ENCODE assay signal across 8 cellular contexts in genomic region chr12:105084251-105085250, GRCh38. TPM values are rescaled to one million over a fixed set of nuclear protein-coding genes. Genes with fewer than 3 reads are reported as not detected.
A peak's percentile ranks its signal among the peaks of the same experiment; 100 is the strongest.
DNase-seq lines count a peak whose midpoint lies in the region; ATAC-seq, FAIRE-seq and TF ChIP-seq lines count a peak whose summit lies in the region.

Gene ALDH1L2 (minus strand): TSS chr12:105084458. CDS start chr12:105084436, 22 bp downstream.

- no peaks in the 10 kb centered on the region for H3F3A ChIP-seq in PC-3 (ENCODE audit: low read length, unreplicated experiment)

- no peaks in the 10 kb centered on the region for H3K9me3 Mint-ChIP-seq in activated naive CD4-positive, alpha-beta T cell treated with anti-CD3 and anti-CD28 coated beads for 36 hours

- DNase-seq in NCI-H1092 treated with DMSO at 0.1 percent for 48 hours (lab: John Stamatoyannopoulos, UW), result peak; percentile 3
- DNase-seq in NCI-H1092 (lab: John Stamatoyannopoulos, UW), result no peak
- peak; percentile 82 for DNase-seq in PC-3
- DNase-seq in activated naive CD4-positive, alpha-beta T cell treated with anti-CD3 and anti-CD28 coated beads for 36 hours, result peak; percentile 65
- DNase-seq in frontal cortex (ENCODE audit: low spot score in 2 of 2), result peak; percentile 69 to 77

- H3K27ac ChIP-seq in PC-3 (ENCODE audit: low read length), result no peak within 1 kb of the TSS
- no peak within 1 kb of the TSS for H3K27ac ChIP-seq in thymus (ENCODE audit: low read depth)

- H4K20me1 ChIP-seq in PC-3 (ENCODE audit: low read length), result no peaks in the 10 kb centered on the region

- BruUV-seq in PC-3 (replicated peaks; lab: Mats Ljungman, UMichigan), result no TSS peak

- no peaks in the 10 kb centered on the region for H3K27me3 ChIP-seq in PC-3 (ENCODE audit: low read length)
- H3K27me3 ChIP-seq in neuron (ENCODE audit: insufficient read depth, low read length), result no peaks in the 10 kb centered on the region
- peaks cover 6% of the 10 kb centered on the region for H3K27me3 ChIP-seq in thymus (ENCODE audit: control insufficient read depth, insufficient read depth)

- peaks cover 21% of the 10 kb centered on the region for H3K27me3 Mint-ChIP-seq in activated naive CD4-positive, alpha-beta T cell treated with anti-CD3 and anti-CD28 coated beads for 36 hours (ENCODE audit: low read depth)

- WGBS in thymus, result 30% methylated on average over 75 of the region's 75 CpGs

- H3K9ac ChIP-seq in PC-3 (ENCODE audit: low read length), result peak within 1 kb of the TSS; percentile 41; the same call in 1 of the 2 replicates

- H3K9me3 ChIP-seq in PC-3 (ENCODE audit: low read length) (no peaks in the 10 kb centered on the region), neuron (ENCODE audit: low read length) (peaks cover 3% of the 10 kb centered on the region), thymus (ENCODE audit: control insufficient read depth) (no peaks in the 10 kb centered on the region)

- peak within 1 kb of the TSS; percentile 83 for H2AFZ ChIP-seq in PC-3 (ENCODE audit: low read length)
- peak within 1 kb of the TSS; percentile 49 for H2AFZ ChIP-seq in neuron (ENCODE audit: low read depth, low read length)

- no peaks in the 10 kb centered on the region for H3K79me2 ChIP-seq in PC-3 (ENCODE audit: low read length)

- POLR2A ChIA-PET in PC-3 (lab: Charles Lee; ENCODE audit: unreplicated experiment), result interaction anchor here (0.6 kb wide), 1 partner anchor 738 kb away, joined by 3 read pairs; no protein-coding TSS in a partner anchor

- no peak for FAIRE-seq in frontal cortex (lab: Jason Lieb, UNC)

- TF ChIP-seq CTCF in PC-3 (conservative IDR thresholded peaks at IDR 0.05; ENCODE audit: low read depth, low read length), result no peak

- H3K27ac Mint-ChIP-seq in activated naive CD4-positive, alpha-beta T cell treated with anti-CD3 and anti-CD28 coated beads for 36 hours, result no peak within 1 kb of the TSS

- peaks cover 2% of the 10 kb centered on the region for H3K36me3 Mint-ChIP-seq in activated naive CD4-positive, alpha-beta T cell treated with anti-CD3 and anti-CD28 coated beads for 36 hours (ENCODE audit: low read depth)

- peak within 1 kb of the TSS; percentile 79 for H3K4me2 ChIP-seq in PC-3 (ENCODE audit: low read length)

- H3K4me1 ChIP-seq in PC-3 (ENCODE audit: insufficient read depth, low read length) (peaks cover 7% of the 10 kb centered on the region), neuron (ENCODE audit: insufficient read depth, low read length) (peaks cover 9% of the 10 kb centered on the region), thymus (ENCODE audit: control insufficient read depth, insufficient read depth, low read length) (peaks cover 8% of the 10 kb centered on the region)

- H3K4me1 Mint-ChIP-seq in activated naive CD4-positive, alpha-beta T cell treated with anti-CD3 and anti-CD28 coated beads for 36 hours (ENCODE audit: low read depth), result peaks cover 8% of the 10 kb centered on the region

- intact Hi-C loops in PC-3 (cut with micrococcal nuclease), result no loop called here
- intact Hi-C loops in activated naive CD4-positive, alpha-beta T cell treated with anti-CD3 and anti-CD28 coated beads for 36 hours (cut with micrococcal nuclease), result loop anchor here (1.0 kb wide), 1 partner anchor 23 kb away; the partner anchor contains the start of gene WASHC4

- ATAC-seq in HG02970 (IDR thresholded peaks at IDR 0.05; ENCODE audit: low FRiP score, unreplicated experiment) (peak; percentile 77), PC-3 (peak; percentile 99)

- peak within 1 kb of the TSS; percentile 87 for H3K4me3 Mint-ChIP-seq in activated naive CD4-positive, alpha-beta T cell treated with anti-CD3 and anti-CD28 coated beads for 36 hours

- H3K4me3 ChIP-seq in PC-3 (ENCODE audit: low read length) (peak within 1 kb of the TSS; percentile 66), neuron (ENCODE audit: low read length) (peak within 1 kb of the TSS; percentile 39), thymus (ENCODE audit: low read length) (peak within 1 kb of the TSS; percentile 40)

- CTCF ChIA-PET in PC-3 (lab: Charles Lee), result interaction anchor here (0.6 kb wide), 2 partner anchors 18 to 975 kb away, joined by 3 read pairs; no protein-coding TSS in a partner anchor
- CTCF ChIA-PET in activated naive CD4-positive, alpha-beta T cell treated with anti-CD3 and anti-CD28 coated beads for 36 hours (lab: Charles Lee), result no interaction called here

- H3K9me2 ChIP-seq in PC-3 (replicated peaks; ENCODE audit: low read length), result no peaks in the 10 kb centered on the region

- H3K36me3 ChIP-seq in PC-3 (ENCODE audit: low read depth, low read length), result no peaks in the 10 kb centered on the region
- H3K36me3 ChIP-seq in neuron (ENCODE audit: insufficient read depth, low read length), result no peaks in the 10 kb centered on the region
- no peaks in the 10 kb centered on the region for H3K36me3 ChIP-seq in thymus (ENCODE audit: control insufficient read depth, insufficient read depth)

RNA-seq across cellular contexts. Expression of gene ALDH1L2, which starts in this region (rescaled TPM):
- 0.15 and 0.40 TPM in 2 replicates for total RNA-seq in PC-3 (2014; rRNA removed)
- total RNA-seq in activated naive CD4-positive, alpha-beta T cell treated with anti-CD3 and anti-CD28 coated beads for 36 hours, result 10 to 100 TPM; 12.2 to 14.3 TPM
- total RNA-seq in frontal cortex, result 4.9 TPM
- polyA plus RNA-seq in thymus, result 0.55 TPM

Comparison
In these comparisons a context has a peak if more than half of its experiments do, and no peak if none do; other contexts are left out.
1. Peak in DNase-seq, ATAC-seq, H3K4me3 ChIP-seq, H3K9ac ChIP-seq and H3K4me2 ChIP-seq in PC-3; RNA of the gene not detected or under 1 TPM.